Comparison of ENCODE assay signal across 13 cellular contexts in genomic region chr11:128550261-128550821, GRCh38. TPM values are rescaled to one million over a fixed set of nuclear protein-coding genes. Genes with fewer than 3 reads are reported as not detected.
DNase-seq lines count a peak whose midpoint lies in the region; ATAC-seq and TF ChIP-seq lines count a peak whose summit lies in the region.
"Had no signal": no experiment of that assay in that cellular context is flagged by ENCODE, and none has a peak within 500 bp of the region (broad histone marks: within the 10 kb centered on the region; RNA-seq: fewer than 3 reads in every experiment).

No MANE protein-coding gene starts in this region.

- H3K9me3 ChIP-seq in heart left ventricle = no peaks in the 10 kb centered on the region
- no peaks in the 10 kb centered on the region for H3K9me3 ChIP-seq in upper lobe of left lung
- H3K9me3 ChIP-seq: BE2C had no signal

- H2AK5ac ChIP-seq in mesendoderm (ENCODE audit: low read length) = peak overlapping the region; percentile 6

- no peak overlapping the region for H2BK15ac ChIP-seq in mesendoderm (replicated peaks; ENCODE audit: low read depth)

- no peak for ATAC-seq in heart left ventricle
- ATAC-seq in upper lobe of left lung (ENCODE audit: low FRiP score in 2 of 2) = peak in 1 of 2 donors; percentile 37
- ATAC-seq in GM19035 (IDR thresholded peaks at IDR 0.05; ENCODE audit: unreplicated experiment) = no peak
- no peak for ATAC-seq in HG03571 (IDR thresholded peaks at IDR 0.05; ENCODE audit: unreplicated experiment)

- DNase-seq in heart left ventricle = no peak
- no peak for DNase-seq in cardiac septum (ENCODE audit: low spot score)
- DNase-seq in activated T-cell treated with anti-CD3 and anti-CD28 coated beads, Interleukin-2, amount 50 U/mL, for 48 hours = peak; percentile 35 to 42
- DNase-seq in mesendoderm = no peak
- DNase-seq in upper lobe of left lung = no peak
- no peak for DNase-seq in globus pallidus (ENCODE audit: low spot score)
- DNase-seq: activated CD4-positive, alpha-beta T cell treated with anti-CD3 and anti-CD28 coated beads, Interleukin-2, amount 50 U/mL, for 48 hours; BE2C; head of caudate nucleus; NCI-H526 treated with DMSO at 0.1 percent for 48 hours; SW 1271 had no signal

- H4K8ac ChIP-seq in mesendoderm (ENCODE audit: low read depth, low read length) = no peak overlapping the region

- H3K79me2 ChIP-seq in mesendoderm (ENCODE audit: control insufficient read depth, insufficient read depth, low read length) = no peaks in the 10 kb centered on the region

- H3K27ac ChIP-seq in heart left ventricle (peak overlapping the region in 11 of 12 donors; percentile 39 to 92 (median 85)), mesendoderm (ENCODE audit: low read depth, low read length) (no peak overlapping the region), upper lobe of left lung (peak overlapping the region; percentile 83 to 91 (median 90))

- H3K27me3 ChIP-seq in heart left ventricle (no peaks in the 10 kb centered on the region), mesendoderm (ENCODE audit: insufficient read depth, low read length, poor library complexity) (no peaks in the 10 kb centered on the region), upper lobe of left lung (no peaks in the 10 kb centered on the region)
- H3K27me3 ChIP-seq: BE2C had no signal

- no peak overlapping the region for H3K4ac ChIP-seq in mesendoderm (ENCODE audit: low read depth, low read length)

- no peak overlapping the region for H4K5ac ChIP-seq in mesendoderm (ENCODE audit: low read length)

- no peak overlapping the region for H2BK5ac ChIP-seq in mesendoderm (ENCODE audit: low read length)

- no peak for TF ChIP-seq CTCF in heart left ventricle (IDR thresholded peaks at IDR 0.05)
- no peak for TF ChIP-seq CTCF in upper lobe of left lung (IDR thresholded peaks at IDR 0.05)

- TF ChIP-seq POLR2A in heart left ventricle (IDR thresholded peaks at IDR 0.05) = no peak
- TF ChIP-seq POLR2A in upper lobe of left lung (IDR thresholded peaks at IDR 0.05) = no peak

- H3K56ac ChIP-seq in mesendoderm (ENCODE audit: low read length) = peak overlapping the region; percentile 44

- H3K36me3 ChIP-seq in heart left ventricle (no peaks in the 10 kb centered on the region), mesendoderm (ENCODE audit: control insufficient read depth, insufficient read depth, low read length) (peaks cover 2% of the 10 kb centered on the region), upper lobe of left lung (no peaks in the 10 kb centered on the region)
- H3K36me3 ChIP-seq: BE2C had no signal

- H3K4me1 ChIP-seq in heart left ventricle (peaks cover 0 to 78% (median 48%) of the 10 kb centered on the region in 12 donors), mesendoderm (ENCODE audit: control insufficient read depth, low read depth, low read length) (peaks cover 5% of the 10 kb centered on the region), upper lobe of left lung (peaks cover 31 to 53% (median 46%) of the 10 kb centered on the region in 4 donors)

- intact Hi-C loops in heart left ventricle (cut with DNase I) = loop anchor here in 7 of 10 donors (2.0 to 10.0 kb wide), 9 partner anchors 38 to 376 kb away; no protein-coding TSS in a partner anchor
- intact Hi-C loops in cardiac septum (cut with DNase I) = loop anchor here (10.0 kb wide), 1 partner anchor 376 kb away; no protein-coding TSS in a partner anchor

- peak overlapping the region; percentile 6 for H3K9ac ChIP-seq in mesendoderm (ENCODE audit: low read length)

- H3K18ac ChIP-seq in mesendoderm (ENCODE audit: low read length) = no peak overlapping the region

- no peak overlapping the region for H3K4me2 ChIP-seq in mesendoderm (ENCODE audit: low read length)

- no peaks in the 10 kb centered on the region for H3K79me1 ChIP-seq in mesendoderm (ENCODE audit: low read length)

- no peak overlapping the region for H2BK120ac ChIP-seq in mesendoderm (ENCODE audit: low read depth, low read length)

- no peak for TF ChIP-seq EP300 in upper lobe of left lung (IDR thresholded peaks at IDR 0.05)

- peak overlapping the region; percentile 24 for H3K23ac ChIP-seq in mesendoderm (ENCODE audit: low read length)

- 38 to 59% (median 52%) methylated on average over 4 of the region's 4 CpGs for WGBS in heart left ventricle, 4 donors
- WGBS in mesendoderm (ENCODE audit: extremely low coverage, insufficient coverage, low lambda C conversion rate) = no CpG with 5 or more reads among the region's 4 CpGs
- 51 to 64% methylated on average over 4 of the region's 4 CpGs for WGBS in upper lobe of left lung, 2 donors

- H3K4me3 ChIP-seq in heart left ventricle (no peak overlapping the region), mesendoderm (ENCODE audit: low read length) (no peak overlapping the region), upper lobe of left lung (no peak overlapping the region)

RNA-seq across cellular contexts. Expression of gene ETS1, which starts 37.0 kb away (rescaled TPM):
- 100 to 1,000 TPM in 1 of 9 donors, 10 to 100 TPM in 8; 39.3 to 101 (median 45.9) TPM for total RNA-seq in heart left ventricle
- polyA plus RNA-seq in heart left ventricle = 10 to 100 TPM; 18.4 to 37.0 TPM
- total RNA-seq in cardiac septum = 54.2 TPM
- 23.7 TPM for polyA plus RNA-seq in mesendoderm (2013, experiment 1 of 2)
- polyA plus RNA-seq in mesendoderm (2013, experiment 2 of 2) = 24.2 TPM
- total RNA-seq in upper lobe of left lung = 100 to 1,000 TPM in 1 of 6 donors, 10 to 100 TPM in 5; 29.3 to 107 (median 79.0) TPM

Comparison
In these comparisons a context has a peak if more than half of its experiments do, and no peak if none do; other contexts are left out.
1. DNase-seq: peak in activated T-cell treated with anti-CD3 and anti-CD28 coated beads, Interleukin-2, amount 50 U/mL, for 48 hours (2 of 2); none in heart left ventricle (0 of 5), cardiac septum (single experiment), mesendoderm (single experiment), upper lobe of left lung (0 of 2) and globus pallidus (single experiment).